8 cellular contexts compared by ENCODE assay signal in the genomic region with DNA sequence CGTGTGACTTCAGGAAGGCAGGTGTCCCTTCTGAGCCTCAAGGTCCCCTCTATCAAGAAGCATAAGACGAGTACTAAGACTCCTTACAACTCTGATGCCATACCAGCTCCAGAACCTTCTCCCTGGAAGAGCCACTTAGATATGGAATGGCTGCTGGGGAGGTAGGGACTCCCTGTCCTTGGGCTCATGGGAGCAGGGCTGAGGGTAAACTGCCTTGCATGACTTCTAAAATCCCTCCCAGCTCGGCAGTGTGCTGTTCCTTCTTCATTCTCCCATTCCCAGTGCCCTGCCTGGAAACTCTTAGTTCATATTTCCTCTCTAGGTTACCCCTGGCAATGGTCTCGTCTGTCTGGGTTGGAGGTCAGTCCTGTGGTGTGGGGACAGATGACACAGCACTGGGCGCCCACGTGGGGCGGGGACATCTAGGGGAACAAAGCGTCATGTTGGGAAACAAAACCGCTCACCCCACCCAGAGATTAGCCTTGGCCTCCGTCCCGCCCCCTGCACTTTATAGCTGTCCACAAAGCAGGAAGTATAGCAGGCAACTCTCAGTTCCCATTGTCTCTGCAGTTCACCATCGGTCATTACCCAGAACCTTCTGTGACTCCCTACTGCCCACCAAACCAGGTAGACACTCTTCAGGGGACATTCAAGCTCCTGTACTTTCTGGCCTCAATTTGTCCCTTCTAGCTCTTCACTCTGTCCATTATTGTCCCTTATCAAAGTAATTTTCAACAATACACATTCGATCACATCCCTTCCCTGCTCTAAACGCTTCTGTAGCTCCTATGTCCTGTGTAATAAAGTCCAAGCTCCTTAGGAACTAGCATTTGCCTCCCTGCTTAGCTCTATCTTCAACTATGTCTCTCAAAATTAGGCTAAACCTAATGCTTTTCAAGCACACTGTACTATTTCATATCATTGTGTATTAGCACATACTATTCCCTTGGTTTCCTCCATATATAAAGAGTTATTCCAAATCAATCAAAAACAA.
DNase-seq lines count a peak whose midpoint lies in the region; ATAC-seq and TF ChIP-seq lines count a peak whose summit lies in the region.

No MANE protein-coding gene starts in this region.

- WGBS in adrenal gland, 4 donors: 32 to 47% (median 39%) methylated on average over 10 to 14 of the region's 14 CpGs

- H3K27me3 Mint-ChIP-seq in naive thymus-derived CD8-positive, alpha-beta T cell: no peaks in the 10 kb centered on the region
- no peaks in the 10 kb centered on the region for H3K27me3 Mint-ChIP-seq in activated CD8-positive, alpha-beta memory T cell treated with anti-CD3 and anti-CD28 coated beads, Interleukin-2, amount 10 ng/mL, durations not matched to agents 7 days and 5 days

- peak overlapping the region in 8 of 10 donors; percentile 3 to 65 (median 25) for H3K4me3 Mint-ChIP-seq in naive thymus-derived CD8-positive, alpha-beta T cell
- H3K4me3 Mint-ChIP-seq in activated CD8-positive, alpha-beta memory T cell treated with anti-CD3 and anti-CD28 coated beads, Interleukin-2, amount 10 ng/mL, durations not matched to agents 7 days and 5 days: no peak overlapping the region

- H3K4me1 ChIP-seq in adrenal gland (replicated peaks in 1 of 2): peaks cover 22 to 49% of the 10 kb centered on the region in 2 donors

- H3K27me3 ChIP-seq in adrenal gland: no peaks in the 10 kb centered on the region

- H3K27ac ChIP-seq in adrenal gland: peak overlapping the region; percentile 52 to 95 (median 91)

- H3K4me3 ChIP-seq in adrenal gland: peak overlapping the region in 1 of 4 donors; percentile 5

- CTCF ChIA-PET in activated CD8-positive, alpha-beta memory T cell treated with anti-CD3 and anti-CD28 coated beads, Interleukin-2, amount 10 ng/mL, durations not matched to agents 7 days and 5 days (lab: Charles Lee): interaction anchor here (0.7 to 8.8 kb wide), 6 partner anchors 10 to 337 kb away, joined by 3 to 120 read pairs (median 6); no protein-coding TSS in a partner anchor

- DNase-seq in adrenal gland (peak; percentile 87 to 98 (median 96)), NCI-H2029 treated with DMSO at 0.1 percent for 48 hours (lab: John Stamatoyannopoulos, UW) (no peak), DMS153 (lab: John Stamatoyannopoulos, UW) (no peak)
- DNase-seq in naive thymus-derived CD8-positive, alpha-beta T cell: no peak
- no peak for DNase-seq in activated CD8-positive, alpha-beta memory T cell treated with anti-CD3 and anti-CD28 coated beads, Interleukin-2, amount 10 ng/mL, durations not matched to agents 7 days and 5 days
- DNase-seq in activated naive CD4-positive, alpha-beta T cell treated with Interleukin-2 at 50 U/mL for 16 hours: no peak

- H3K36me3 ChIP-seq in adrenal gland (replicated peaks in 1 of 2): no peaks in the 10 kb centered on the region

- peaks cover 0 to 48% (median 8%) of the 10 kb centered on the region in 3 donors for H3K36me3 Mint-ChIP-seq in naive thymus-derived CD8-positive, alpha-beta T cell
- H3K36me3 Mint-ChIP-seq in activated CD8-positive, alpha-beta memory T cell treated with anti-CD3 and anti-CD28 coated beads, Interleukin-2, amount 10 ng/mL, durations not matched to agents 7 days and 5 days: peaks cover 38% of the 10 kb centered on the region

- POLR2A ChIA-PET in naive thymus-derived CD8-positive, alpha-beta T cell (lab: Charles Lee): interaction anchor here (1.4 to 2.1 kb wide), 4 partner anchors 8 to 18 kb away, joined by 5 to 15 read pairs (median 8); no protein-coding TSS in a partner anchor

- H3K9me3 ChIP-seq in adrenal gland (replicated peaks in 1 of 3): no peaks in the 10 kb centered on the region

- no peak for TF ChIP-seq CTCF in adrenal gland (IDR thresholded peaks at IDR 0.05)

- peak in 1 of 2 donors; percentile 60 for TF ChIP-seq POLR2A in adrenal gland (IDR thresholded peaks at IDR 0.05)

- H3K9me3 Mint-ChIP-seq in naive thymus-derived CD8-positive, alpha-beta T cell: no peaks in the 10 kb centered on the region
- no peaks in the 10 kb centered on the region for H3K9me3 Mint-ChIP-seq in activated CD8-positive, alpha-beta memory T cell treated with anti-CD3 and anti-CD28 coated beads, Interleukin-2, amount 10 ng/mL, durations not matched to agents 7 days and 5 days (ENCODE audit: low read depth)

- H3K4me1 Mint-ChIP-seq in naive thymus-derived CD8-positive, alpha-beta T cell: peaks cover 38 to 94% (median 74%) of the 10 kb centered on the region in 4 donors
- H3K4me1 Mint-ChIP-seq in activated CD8-positive, alpha-beta memory T cell treated with anti-CD3 and anti-CD28 coated beads, Interleukin-2, amount 10 ng/mL, durations not matched to agents 7 days and 5 days: peaks cover 50% of the 10 kb centered on the region

- ATAC-seq in GM19328 (IDR thresholded peaks at IDR 0.05; ENCODE audit: unreplicated experiment) (peak; percentile 38), HG03432 (IDR thresholded peaks at IDR 0.05; ENCODE audit: unreplicated experiment) (peak; percentile 38)
- ATAC-seq in naive thymus-derived CD8-positive, alpha-beta T cell: no peak
- no peak for ATAC-seq in activated CD8-positive, alpha-beta memory T cell treated with anti-CD3 and anti-CD28 coated beads, Interleukin-2, amount 10 ng/mL, durations not matched to agents 7 days and 5 days

- intact Hi-C loops in adrenal gland (cut with DNase I): no loop called here

- peak overlapping the region in 9 of 10 donors; percentile 9 to 88 (median 77) for H3K27ac Mint-ChIP-seq in naive thymus-derived CD8-positive, alpha-beta T cell
- no peak overlapping the region for H3K27ac Mint-ChIP-seq in activated CD8-positive, alpha-beta memory T cell treated with anti-CD3 and anti-CD28 coated beads, Interleukin-2, amount 10 ng/mL, durations not matched to agents 7 days and 5 days

Comparison
In these comparisons a context has a peak if more than half of its experiments do, and no peak if none do; other contexts are left out.
1. ATAC-seq: peak in GM19328 (single experiment) and HG03432 (single experiment); none in naive thymus-derived CD8-positive, alpha-beta T cell (0 of 2) and activated CD8-positive, alpha-beta memory T cell treated with anti-CD3 and anti-CD28 coated beads, Interleukin-2, amount 10 ng/mL, durations not matched to agents 7 days and 5 days (single experiment).
2. DNase-seq: peak in adrenal gland (7 of 7); none in naive thymus-derived CD8-positive, alpha-beta T cell (0 of 10), activated CD8-positive, alpha-beta memory T cell treated with anti-CD3 and anti-CD28 coated beads, Interleukin-2, amount 10 ng/mL, durations not matched to agents 7 days and 5 days (single experiment), NCI-H2029 treated with DMSO at 0.1 percent for 48 hours (single experiment), DMS153 (single experiment) and activated naive CD4-positive, alpha-beta T cell treated with Interleukin-2 at 50 U/mL for 16 hours (single experiment).